Comparison of ENCODE assay signal across 23 cellular contexts in the genomic region with DNA sequence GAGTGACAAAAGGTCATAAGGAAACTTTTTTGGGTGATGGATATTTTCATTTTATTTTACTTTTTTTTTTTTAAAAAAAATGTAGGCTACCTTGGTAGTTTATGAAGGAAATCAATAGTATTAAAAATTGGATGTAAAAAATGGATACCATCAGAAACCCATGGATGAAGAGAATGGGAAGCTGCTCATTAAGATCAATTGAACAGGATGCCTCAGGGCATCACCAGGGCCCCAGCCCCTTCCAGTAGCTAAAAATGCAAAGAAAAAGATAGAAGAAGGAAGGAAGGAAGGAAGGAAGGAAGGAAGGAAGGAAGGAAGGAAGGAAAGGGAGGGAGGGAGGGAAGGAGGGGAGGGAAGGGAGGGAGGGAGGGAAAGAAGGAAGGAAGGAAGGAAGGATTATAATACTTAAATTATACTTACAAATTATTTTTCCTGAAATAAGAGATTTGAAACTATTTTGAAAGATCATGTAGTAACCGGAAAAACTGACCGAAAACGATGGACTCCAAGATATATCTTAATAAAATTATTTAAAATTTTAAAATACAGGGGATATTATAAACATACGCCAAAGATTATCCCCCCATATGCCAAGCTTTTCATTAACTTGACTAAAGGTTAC.
"Had no signal": no experiment of that assay in that cellular context is flagged by ENCODE, and none has a peak within 500 bp of the region (broad histone marks: within the 10 kb centered on the region; RNA-seq: fewer than 3 reads in every experiment).

No MANE protein-coding gene starts in this region.

- H3K9me3 ChIP-seq: colonic mucosa, esophagus squamous epithelium, gastrocnemius medialis, heart right ventricle, left lung, lower lobe of right lung had no signal

- H3K4me1 ChIP-seq: colonic mucosa, esophagus squamous epithelium, gastrocnemius medialis, heart right ventricle, left lung, lower lobe of right lung had no signal

- H3K27ac ChIP-seq: colonic mucosa, epithelial cell of prostate, esophagus squamous epithelium, gastrocnemius medialis, heart right ventricle, left lung, lower lobe of right lung had no signal

- H3K27ac Mint-ChIP-seq: dendritic cell treated with granulocyte-macrophage colony-stimulating factor and Interleukin-4, amounts not matched to agents 40 ng/mL and 50 ng/mL, for 4 days; effector memory CD8-positive, alpha-beta T cell; endodermal cell had no signal

- H3K9me3 Mint-ChIP-seq: dendritic cell treated with granulocyte-macrophage colony-stimulating factor and Interleukin-4, amounts not matched to agents 40 ng/mL and 50 ng/mL, for 4 days; effector memory CD8-positive, alpha-beta T cell; endodermal cell had no signal

- H3K36me3 ChIP-seq: colonic mucosa had no signal

- H3K27me3 ChIP-seq: colonic mucosa, esophagus squamous epithelium, gastrocnemius medialis, heart right ventricle, left lung had no signal

- ATAC-seq: effector memory CD8-positive, alpha-beta T cell; esophagus mucosa; gastrocnemius medialis; heart right ventricle; left cardiac atrium; left lung; left ventricle myocardium superior; lower lobe of right lung had no signal

- DNase-seq: colonic mucosa; cortex of kidney; effector CD8-positive, alpha-beta T cell; effector memory CD8-positive, alpha-beta T cell; endodermal cell; erythroblast; esophagus squamous epithelium; foreskin fibroblast; foreskin melanocyte; gastrocnemius medialis; glutamatergic neuron; head of caudate nucleus; heart right ventricle; hippocampal formation; left cardiac atrium; left lung; left ventricle myocardium superior; lower lobe of right lung; mesenchymal stem cell; midbrain had no signal

- H3K27me3 Mint-ChIP-seq: dendritic cell treated with granulocyte-macrophage colony-stimulating factor and Interleukin-4, amounts not matched to agents 40 ng/mL and 50 ng/mL, for 4 days; effector memory CD8-positive, alpha-beta T cell had no signal

- H3K4me3 Mint-ChIP-seq: dendritic cell treated with granulocyte-macrophage colony-stimulating factor and Interleukin-4, amounts not matched to agents 40 ng/mL and 50 ng/mL, for 4 days; effector memory CD8-positive, alpha-beta T cell; endodermal cell had no signal

- H3K4me3 ChIP-seq: colonic mucosa, esophagus squamous epithelium, gastrocnemius medialis, heart right ventricle, left lung, lower lobe of right lung had no signal
